ENCODE assay signal across 10 cellular contexts in the genomic region with DNA sequence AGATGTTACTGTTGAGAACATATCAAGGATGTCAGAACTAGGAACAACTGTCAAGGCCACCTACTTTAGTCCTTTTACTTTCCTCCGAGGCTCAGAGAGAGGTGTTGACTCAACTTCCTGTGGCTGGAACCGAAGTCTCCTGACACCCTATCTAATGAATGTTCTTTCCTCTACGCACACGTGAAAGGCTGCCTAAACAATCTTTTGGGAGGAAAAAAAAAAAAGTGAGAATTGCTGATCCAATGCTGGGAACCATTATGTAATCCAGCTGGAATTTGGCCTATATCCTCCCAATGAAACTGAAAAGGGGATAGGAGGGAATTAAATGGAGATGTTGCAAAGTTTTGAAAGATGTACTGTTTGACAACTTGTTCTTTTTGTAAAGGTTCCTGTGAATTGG. TPM values are rescaled to one million over a fixed set of nuclear protein-coding genes. Genes with fewer than 3 reads are reported as not detected.
DNase-seq lines count a peak whose midpoint lies in the region; ATAC-seq, FAIRE-seq and TF ChIP-seq lines count a peak whose summit lies in the region.
"Had no signal": no experiment of that assay in that cellular context is flagged by ENCODE, and none has a peak within 500 bp of the region (broad histone marks: within the 10 kb centered on the region; RNA-seq: fewer than 3 reads in every experiment).

No MANE protein-coding gene starts in this region.

- POLR2A ChIA-PET in CD4-positive, alpha-beta memory T cell (lab: Charles Lee; ENCODE audit: partially characterized antibody) = no interaction called here

- intact Hi-C loops in CD4-positive, alpha-beta memory T cell (cut with micrococcal nuclease) = loop anchor here (10.0 kb wide), 1 partner anchor 315 kb away; no protein-coding TSS in a partner anchor
- intact Hi-C loops in vagina (cut with DNase I) = no loop called here

- CTCF ChIA-PET in CD4-positive, alpha-beta memory T cell (lab: Charles Lee; ENCODE audit: partially characterized antibody) = no interaction called here

- H3K36me3 ChIP-seq in CD4-positive, alpha-beta memory T cell (ENCODE audit: insufficient read depth, low read length) = no peaks in the 10 kb centered on the region
- no peaks in the 10 kb centered on the region for H3K36me3 ChIP-seq in vagina
- H3K36me3 ChIP-seq: cardiac muscle cell had no signal

- H3K9me3 Mint-ChIP-seq in CD4-positive, alpha-beta memory T cell = peaks cover 0 to 2% (median 0%) of the 10 kb centered on the region in 8 donors

- peaks cover 12% of the 10 kb centered on the region for H3K4me1 ChIP-seq in CD4-positive, alpha-beta memory T cell (ENCODE audit: insufficient read depth, low read length)
- H3K4me1 ChIP-seq in vagina = no peaks in the 10 kb centered on the region

- peaks cover 6 to 17% (median 10%) of the 10 kb centered on the region in 4 donors for H3K4me1 Mint-ChIP-seq in CD4-positive, alpha-beta memory T cell

- H3K9me3 ChIP-seq in CD4-positive, alpha-beta memory T cell (ENCODE audit: control insufficient read depth in 1 of 2, low read length in 2 of 2) = no peaks in the 10 kb centered on the region
- no peaks in the 10 kb centered on the region for H3K9me3 ChIP-seq in vagina

- H3K4me3 Mint-ChIP-seq in CD4-positive, alpha-beta memory T cell = peak overlapping the region in 2 of 8 donors; percentile 33 to 67

- no peaks in the 10 kb centered on the region for H3K27me3 Mint-ChIP-seq in CD4-positive, alpha-beta memory T cell

- H3K36me3 Mint-ChIP-seq in CD4-positive, alpha-beta memory T cell = no peaks in the 10 kb centered on the region

- peak overlapping the region in 6 of 7 donors; percentile 7 to 76 (median 41) for H3K27ac Mint-ChIP-seq in CD4-positive, alpha-beta memory T cell

- no peak for TF ChIP-seq POLR2A in vagina (IDR thresholded peaks at IDR 0.05)

- H3K27me3 ChIP-seq in CD4-positive, alpha-beta memory T cell (ENCODE audit: insufficient read depth, low read length) = no peaks in the 10 kb centered on the region
- H3K27me3 ChIP-seq in vagina = no peaks in the 10 kb centered on the region
- H3K27me3 ChIP-seq: cardiac muscle cell had no signal

- in situ Hi-C loops in GM13976 (cut with MboI; ENCODE audit: low sequenced_read_pairs, unreplicated experiment) = loop anchor here (25.0 kb wide), 1 partner anchor 222 kb away; no protein-coding TSS in a partner anchor

- DNase-seq in CD4-positive, alpha-beta memory T cell = peak in 1 of 5 donors; percentile 38
- DNase-seq in RCC 7860 (ENCODE audit: low spot score) (peak; percentile 55), dermis blood vessel endothelial cell (peak; percentile 86), omental fat pad (ENCODE audit: low spot score) (no peak), epidermal melanocyte (ENCODE audit: insufficient read length, low spot score) (no peak), vagina (ENCODE audit: extremely low spot score in 2 of 2) (no peak), GM13976 (ENCODE audit: low spot score) (no peak)

- H3K4me3 ChIP-seq in CD4-positive, alpha-beta memory T cell (ENCODE audit: low read length in 2 of 2) = no peak overlapping the region
- H3K4me3 ChIP-seq in vagina = no peak overlapping the region
- H3K4me3 ChIP-seq: cardiac muscle cell had no signal

- TF ChIP-seq CTCF in omental fat pad (IDR thresholded peaks at IDR 0.05) (no peak), vagina (IDR thresholded peaks at IDR 0.05) (no peak), GM13976 (IDR thresholded peaks at IDR 0.05; ENCODE audit: borderline replicate concordance, control extremely low read depth, extremely low read depth, insufficient read depth, missing control alignments) (no peak)

- ATAC-seq in omental fat pad (ENCODE audit: low FRiP score) = peak; percentile 75
- no peak for ATAC-seq in HG03469 (IDR thresholded peaks at IDR 0.05; ENCODE audit: unreplicated experiment)

- FAIRE-seq in RCC 7860 (lab: Jason Lieb, UNC) = peak; percentile 38
- FAIRE-seq: islet of Langerhans had no signal

- H3K27ac ChIP-seq in CD4-positive, alpha-beta memory T cell (ENCODE audit: low read depth, low read length) = no peak overlapping the region
- H3K27ac ChIP-seq in vagina = no peak overlapping the region
- H3K27ac ChIP-seq: cardiac muscle cell had no signal

RNA-seq across cellular contexts. Expression of a gene that starts 8.3 kb away (rescaled TPM):
- total RNA-seq in CD4-positive, alpha-beta memory T cell = 10 to 100 TPM in 1 of 2 experiments, 1 to 10 TPM in 1; 8.5 to 10.1 TPM
- 1 to 10 TPM; 2.4 to 7.9 TPM for polyA plus RNA-seq in CD4-positive, alpha-beta memory T cell
- total RNA-seq in dermis blood vessel endothelial cell = 17.2 and 24.6 TPM in 2 replicates
- 10 to 100 TPM; 16.5 to 29.8 (median 23.2) TPM for total RNA-seq in omental fat pad
- total RNA-seq in vagina = 15.0 TPM

RNA-seq across cellular contexts. Expression of a gene that starts 41.2 kb away (rescaled TPM):
- not detected for total RNA-seq in CD4-positive, alpha-beta memory T cell
- not detected for polyA plus RNA-seq in CD4-positive, alpha-beta memory T cell
- under 0.01 TPM in 1 of 2 replicates, not detected in the other for total RNA-seq in dermis blood vessel endothelial cell
- under 1 TPM; under 0.01 to 0.38 (median 0.13) TPM for total RNA-seq in omental fat pad
- 0.25 TPM for total RNA-seq in vagina
- total RNA-seq: cardiac muscle cell had no signal
- polyA plus RNA-seq: cardiac muscle cell had no signal

Comparison
In these comparisons a context has a peak if more than half of its experiments do, and no peak if none do; other contexts are left out.
1. DNase-seq: peak in RCC 7860 (single experiment) and dermis blood vessel endothelial cell (single experiment); none in omental fat pad (single experiment), epidermal melanocyte (single experiment), vagina (0 of 2) and GM13976 (single experiment).